Comparison of ENCODE assay signal across 14 cellular contexts in the genomic region with DNA sequence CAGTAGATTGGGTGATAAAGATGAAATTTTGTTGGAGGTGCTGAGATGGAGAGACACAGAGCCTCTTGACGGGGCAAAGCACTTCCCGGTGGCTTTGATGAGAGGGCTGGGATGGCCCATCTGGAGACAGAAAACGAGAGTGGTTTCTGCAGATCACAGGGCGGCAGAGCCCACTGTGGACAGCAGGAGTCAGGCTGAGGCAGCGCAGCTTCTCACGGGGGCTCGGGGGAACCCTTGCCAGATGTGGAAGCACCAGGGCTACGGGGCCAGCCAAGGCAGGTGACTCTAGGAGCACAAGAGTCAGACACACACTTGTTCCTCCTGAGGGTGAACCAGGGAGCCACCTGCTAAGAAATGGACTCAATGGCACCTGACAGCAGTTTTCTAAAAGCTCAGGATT.
DNase-seq lines count a peak whose midpoint lies in the region; ATAC-seq, FAIRE-seq and TF ChIP-seq lines count a peak whose summit lies in the region.
"Had no signal": no experiment of that assay in that cellular context is flagged by ENCODE, and none has a peak within 500 bp of the region (broad histone marks: within the 10 kb centered on the region; RNA-seq: fewer than 3 reads in every experiment).

No MANE protein-coding gene starts in this region.

- H3K27ac ChIP-seq in stomach (no peak overlapping the region), gastrocnemius medialis (no peak overlapping the region), HepG2 (ENCODE audit: extremely low read length, insufficient read depth, low read length) (no peak overlapping the region)

- H3K9ac ChIP-seq in HepG2 (ENCODE audit: insufficient read depth, low read depth, low read length) = no peak overlapping the region

- no peak for ATAC-seq in activated T-helper 17 cell treated with anti-CD3 and anti-CD28 coated beads, Interleukin-2, amount 50 U/mL, for 72 hours (replicated peaks)
- no peak for ATAC-seq in gastrocnemius medialis
- no peak for ATAC-seq in HepG2
- ATAC-seq: CD8-positive, alpha-beta T cell had no signal

- no peaks in the 10 kb centered on the region for H3K4me1 ChIP-seq in stomach
- no peaks in the 10 kb centered on the region for H3K4me1 ChIP-seq in gastrocnemius medialis
- H3K4me1 ChIP-seq in HepG2 (ENCODE audit: insufficient read depth, low read length) = no peaks in the 10 kb centered on the region

- H3K4me1 Mint-ChIP-seq in activated T-helper 17 cell treated with anti-CD3 and anti-CD28 coated beads, Interleukin-2, amount 50 U/mL, for 72 hours = no peaks in the 10 kb centered on the region

- TF ChIP-seq CTCF in stomach (IDR thresholded peaks at IDR 0.05) (no peak), gastrocnemius medialis (IDR thresholded peaks at IDR 0.05 in 4 of 5, conservative IDR thresholded peaks at IDR 0.05 in 1 of 5) (no peak), HepG2 (CRISPR knock-in tag; IDR thresholded peaks at IDR 0.05) (no peak)

- H4K20me1 ChIP-seq in HepG2 (ENCODE audit: insufficient read depth, low read length) = no peaks in the 10 kb centered on the region

- H3K4me2 ChIP-seq in HepG2 (ENCODE audit: low read depth, low read length) = no peak overlapping the region

- no peaks in the 10 kb centered on the region for H3K9me3 Mint-ChIP-seq in activated T-helper 17 cell treated with anti-CD3 and anti-CD28 coated beads, Interleukin-2, amount 50 U/mL, for 72 hours
- H3K9me3 Mint-ChIP-seq: CD8-positive, alpha-beta T cell had no signal

- no peak overlapping the region for H3K4me3 Mint-ChIP-seq in activated T-helper 17 cell treated with anti-CD3 and anti-CD28 coated beads, Interleukin-2, amount 50 U/mL, for 72 hours
- H3K4me3 Mint-ChIP-seq: CD8-positive, alpha-beta T cell had no signal

- H3K79me2 ChIP-seq in HepG2 (ENCODE audit: insufficient read depth, low read length) = no peaks in the 10 kb centered on the region

- no peak for TF ChIP-seq RAD21 in HepG2 (CRISPR knock-in tag; IDR thresholded peaks at IDR 0.05)

- in situ Hi-C loops in gastrocnemius medialis (cut with MboI; ENCODE audit: low sequenced_read_pairs in 4 of 4) (no loop called here), HepG2 (cut with HindIII; ENCODE audit: extremely low pct_ligation_motif_present, low pct_unique_long_range_greater_than_20kb) (no loop called here)

- 70 to 83% (median 81%) methylated on average over 8 of the region's 8 CpGs for WGBS in stomach, 5 donors
- 8% methylated on average over 8 of the region's 8 CpGs for WGBS in HepG2 (ENCODE audit: low lambda C conversion rate)

- no peak for FAIRE-seq in HepG2 (lab: Jason Lieb, UNC)

- DNase-seq in activated CD8-positive, alpha-beta memory T cell treated with anti-CD3 and anti-CD28 coated beads, Interleukin-2, amount 50 U/mL, for 48 hours = peak; percentile 42
- DNase-seq in activated CD8-positive, alpha-beta memory T cell treated with anti-CD3 and anti-CD28 coated beads, Interleukin-2, amount 50 U/mL, for 4 hours = no peak
- DNase-seq in mesenteric fat pad (ENCODE audit: low spot score) (peak; percentile 49), stomach (peak; percentile 24), gastrocnemius medialis (no peak), NCI-H1436 (lab: John Stamatoyannopoulos, UW) (no peak), HepG2 (ENCODE audit: low spot score) (no peak)
- DNase-seq: HCEC 1CT, NCI-H1930, NCI-H446, NCI-H69, RPMI8226 had no signal

- H3K27me3 ChIP-seq in stomach (peaks cover 0 to 8% (median 3%) of the 10 kb centered on the region in 3 donors), gastrocnemius medialis (no peaks in the 10 kb centered on the region), HepG2 (ENCODE audit: control insufficient read depth in 1 of 2, insufficient read depth in 2 of 2, low read length in 2 of 2) (peaks cover 5 to 69% of the 10 kb centered on the region in 2 experiments; a peak in 4 of 5 replicates)

- H3K9me3 ChIP-seq in stomach (no peaks in the 10 kb centered on the region), gastrocnemius medialis (no peaks in the 10 kb centered on the region), HepG2 (ENCODE audit: low read length) (no peaks in the 10 kb centered on the region)

- peak overlapping the region; percentile 49 for H3K27ac Mint-ChIP-seq in activated T-helper 17 cell treated with anti-CD3 and anti-CD28 coated beads, Interleukin-2, amount 50 U/mL, for 72 hours
- H3K27ac Mint-ChIP-seq: CD8-positive, alpha-beta T cell had no signal

- TF ChIP-seq EP300 in stomach (IDR thresholded peaks at IDR 0.05) = no peak
- no peak for TF ChIP-seq EP300 in HepG2 (IDR thresholded peaks at IDR 0.05; ENCODE audit: low read depth in 2 of 2, low read length in 2 of 2)
- no peak for TF ChIP-seq EP300 in HepG2 (CRISPR knock-in tag; IDR thresholded peaks at IDR 0.05; ENCODE audit: borderline replicate concordance)

- no TSS peak for BruUV-seq in HepG2 (replicated peaks; lab: Mats Ljungman, UMichigan)

- CTCF ChIA-PET in HepG2 (lab: Yijun Ruan, JAX; ENCODE audit: low intra/inter-chr PET ratio, low total read pairs) = no interaction called here

- H3K4me3 ChIP-seq in stomach = no peak overlapping the region
- H3K4me3 ChIP-seq in gastrocnemius medialis = no peak overlapping the region
- H3K4me3 ChIP-seq in HepG2 (replicated peaks in 1 of 3; ENCODE audit: insufficient read depth in 1 of 3, low read depth in 2 of 3, low read length in 3 of 3) = no peak overlapping the region

- H3K36me3 ChIP-seq in stomach (no peaks in the 10 kb centered on the region), gastrocnemius medialis (no peaks in the 10 kb centered on the region), HepG2 (replicated peaks in 1 of 2; ENCODE audit: control insufficient read depth in 1 of 2, insufficient read depth in 2 of 2, low read length in 2 of 2) (no peaks in the 10 kb centered on the region)

- POLR2A ChIA-PET in HepG2 (lab: Yijun Ruan, JAX) = no interaction called here

- no peak overlapping the region for H2AFZ ChIP-seq in HepG2 (ENCODE audit: low read length)

- no peaks in the 10 kb centered on the region for H3K36me3 Mint-ChIP-seq in activated T-helper 17 cell treated with anti-CD3 and anti-CD28 coated beads, Interleukin-2, amount 50 U/mL, for 72 hours (ENCODE audit: low read depth)
- H3K36me3 Mint-ChIP-seq: CD8-positive, alpha-beta T cell had no signal

- intact Hi-C loops in stomach (cut with DNase I; ENCODE audit: low total_unique reads) (no loop called here), gastrocnemius medialis (cut with DNase I; ENCODE audit: low total_unique reads) (no loop called here), HepG2 (cut with micrococcal nuclease; ENCODE audit: unreplicated experiment) (no loop called here)

- TF ChIP-seq POLR2A in stomach (IDR thresholded peaks at IDR 0.05) (no peak), gastrocnemius medialis (IDR thresholded peaks at IDR 0.05) (no peak), HepG2 (IDR thresholded peaks at IDR 0.05; ENCODE audit: insufficient read depth in 1 of 2, low read depth in 2 of 2, low read length in 2 of 2) (no peak)

- H3K27me3 Mint-ChIP-seq in activated T-helper 17 cell treated with anti-CD3 and anti-CD28 coated beads, Interleukin-2, amount 50 U/mL, for 72 hours = no peaks in the 10 kb centered on the region

TF ChIP-seq in HepG2, 621 proteins besides CTCF, POLR2A, EP300 and RAD21:
- no peak for TF ChIP-seq NR2F2 (IDR thresholded peaks at IDR 0.05; ENCODE audit: borderline replicate concordance, low read depth)
- TF ChIP-seq NCOA2 (CRISPR knock-in tag; IDR thresholded peaks at IDR 0.05) = no peak
- TF ChIP-seq ZBTB20 (CRISPR knock-in tag; IDR thresholded peaks at IDR 0.05; ENCODE audit: borderline replicate concordance, low read depth) = no peak
- no peak for TF ChIP-seq ZNF205 (CRISPR knock-in tag; IDR thresholded peaks at IDR 0.05)
- TF ChIP-seq IKZF4 (CRISPR knock-in tag; IDR thresholded peaks at IDR 0.05; ENCODE audit: borderline replicate concordance, low read depth, not compliant biosample characterization) = no peak
- TF ChIP-seq ZNF382 (CRISPR knock-in tag; IDR thresholded peaks at IDR 0.05; ENCODE audit: borderline replicate concordance) = no peak
- TF ChIP-seq, protein P1, sequence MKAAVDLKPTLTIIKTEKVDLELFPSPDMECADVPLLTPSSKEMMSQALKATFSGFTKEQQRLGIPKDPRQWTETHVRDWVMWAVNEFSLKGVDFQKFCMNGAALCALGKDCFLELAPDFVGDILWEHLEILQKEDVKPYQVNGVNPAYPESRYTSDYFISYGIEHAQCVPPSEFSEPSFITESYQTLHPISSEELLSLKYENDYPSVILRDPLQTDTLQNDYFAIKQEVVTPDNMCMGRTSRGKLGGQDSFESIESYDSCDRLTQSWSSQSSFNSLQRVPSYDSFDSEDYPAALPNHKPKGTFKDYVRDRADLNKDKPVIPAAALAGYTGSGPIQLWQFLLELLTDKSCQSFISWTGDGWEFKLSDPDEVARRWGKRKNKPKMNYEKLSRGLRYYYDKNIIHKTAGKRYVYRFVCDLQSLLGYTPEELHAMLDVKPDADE (CRISPR knock-in tag; IDR thresholded peaks at IDR 0.05) = no peak
- TF ChIP-seq, protein P2, sequence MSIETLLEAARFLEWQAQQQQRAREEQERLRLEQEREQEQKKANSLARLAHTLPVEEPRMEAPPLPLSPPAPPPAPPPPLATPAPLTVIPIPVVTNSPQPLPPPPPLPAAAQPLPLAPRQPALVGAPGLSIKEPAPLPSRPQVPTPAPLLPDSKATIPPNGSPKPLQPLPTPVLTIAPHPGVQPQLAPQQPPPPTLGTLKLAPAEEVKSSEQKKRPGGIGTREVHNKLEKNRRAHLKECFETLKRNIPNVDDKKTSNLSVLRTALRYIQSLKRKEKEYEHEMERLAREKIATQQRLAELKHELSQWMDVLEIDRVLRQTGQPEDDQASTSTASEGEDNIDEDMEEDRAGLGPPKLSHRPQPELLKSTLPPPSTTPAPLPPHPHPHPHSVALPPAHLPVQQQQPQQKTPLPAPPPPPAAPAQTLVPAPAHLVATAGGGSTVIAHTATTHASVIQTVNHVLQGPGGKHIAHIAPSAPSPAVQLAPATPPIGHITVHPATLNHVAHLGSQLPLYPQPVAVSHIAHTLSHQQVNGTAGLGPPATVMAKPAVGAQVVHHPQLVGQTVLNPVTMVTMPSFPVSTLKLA (IDR thresholded peaks at IDR 0.05) = no peak
- TF ChIP-seq ZNF572 (CRISPR knock-in tag; IDR thresholded peaks at IDR 0.05) = no peak
- no peak for TF ChIP-seq CCDC6 (CRISPR knock-in tag; IDR thresholded peaks at IDR 0.05)
- TF ChIP-seq MAFK (conservative IDR thresholded peaks at IDR 0.05 in 1 of 2, IDR thresholded peaks at IDR 0.05 in 1 of 2; ENCODE audit: low read length in 2 of 2) = no peak

Comparison
In these comparisons a context has a peak if more than half of its experiments do, and no peak if none do; other contexts are left out.
1. DNase-seq: peak in activated CD8-positive, alpha-beta memory T cell treated with anti-CD3 and anti-CD28 coated beads, Interleukin-2, amount 50 U/mL, for 48 hours (single experiment), mesenteric fat pad (single experiment) and stomach (single experiment); none in activated CD8-positive, alpha-beta memory T cell treated with anti-CD3 and anti-CD28 coated beads, Interleukin-2, amount 50 U/mL, for 4 hours (single experiment), gastrocnemius medialis (0 of 2), NCI-H1436 (single experiment) and HepG2 (single experiment).